In the genomic region with DNA sequence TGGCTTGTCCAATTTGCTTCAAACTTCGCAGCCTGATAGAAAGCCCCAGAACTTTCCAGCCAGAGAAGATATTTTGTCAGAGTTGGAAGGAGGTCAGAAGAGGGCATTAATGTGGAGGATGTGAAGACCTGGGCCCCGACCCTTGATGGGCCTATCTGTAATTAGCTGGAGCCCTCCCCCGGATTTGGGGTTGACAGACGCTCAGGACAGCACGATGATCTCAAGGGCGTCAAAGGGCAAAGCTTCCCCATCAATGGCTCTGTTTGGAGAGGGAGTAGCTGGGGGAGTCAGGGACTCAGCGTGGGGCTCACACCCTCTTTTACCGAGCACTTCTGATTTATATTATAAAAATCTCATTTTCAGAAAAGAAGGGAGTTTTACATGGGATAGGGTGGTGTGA, we compare ENCODE assay signal across 21 cellular contexts.
"Had no signal": no experiment of that assay in that cellular context is flagged by ENCODE, and none has a peak within 500 bp of the region (broad histone marks: within the 10 kb centered on the region; RNA-seq: fewer than 3 reads in every experiment).

No MANE protein-coding gene starts in this region.

- H3K36me3 Mint-ChIP-seq: activated CD4-positive, alpha-beta memory T cell treated with anti-CD3 and anti-CD28 coated beads for 36 hours; activated naive CD4-positive, alpha-beta T cell treated with anti-CD3 and anti-CD28 coated beads, Interleukin-2, amount 10 ng/mL, durations not matched to agents 7 days and 5 days; type B pancreatic cell had no signal

- H3K27me3 ChIP-seq: vagina had no signal

- H3K4me1 ChIP-seq: spleen, vagina had no signal

- H3K27me3 Mint-ChIP-seq: activated CD4-positive, alpha-beta memory T cell treated with anti-CD3 and anti-CD28 coated beads for 36 hours had no signal

- H3K4me3 ChIP-seq: spleen, thoracic aorta, vagina had no signal

- H3K9me3 Mint-ChIP-seq: activated CD4-positive, alpha-beta memory T cell treated with anti-CD3 and anti-CD28 coated beads for 36 hours; neural crest cell had no signal

- DNase-seq: activated CD4-positive, alpha-beta memory T cell treated with anti-CD3 and anti-CD28 coated beads for 36 hours; activated CD4-positive, alpha-beta T cell treated with anti-CD3 and anti-CD28 coated beads for 48 hours; activated CD4-positive, CD25-positive, alpha-beta regulatory T cell; activated effector memory CD4-positive, alpha-beta T cell treated with anti-CD3 and anti-CD28 coated beads, Interleukin-2, amount 50 U/mL, for 16 hours; activated naive CD4-positive, alpha-beta T cell treated with anti-CD3 and anti-CD28 coated beads, Interleukin-2, amount 10 ng/mL, durations not matched to agents 7 days and 5 days; amygdala; cerebellar nuclear complex; foreskin fibroblast; left cardiac atrium; mesenchymal stem cell; naive B cell; stimulated activated CD4-positive, alpha-beta T cell treated with anti-CD3 and anti-CD28 coated beads, Interleukin-4, amount 100 ng/mL, for 1 hour; stimulated activated naive CD4-positive, alpha-beta T cell treated with Interleukin-2 at 50 U/mL for 16 hours; T1000 had no signal

- H3K36me3 ChIP-seq: spleen, thoracic aorta, vagina had no signal

- H3K9me3 ChIP-seq: thoracic aorta, vagina had no signal

- H3K4me3 Mint-ChIP-seq: activated CD4-positive, alpha-beta memory T cell treated with anti-CD3 and anti-CD28 coated beads for 36 hours; activated naive CD4-positive, alpha-beta T cell treated with anti-CD3 and anti-CD28 coated beads, Interleukin-2, amount 10 ng/mL, durations not matched to agents 7 days and 5 days; naive B cell; neural crest cell; T-helper 1 cell treated with Interleukin-12 subunit alpha and Interleukin-12 subunit beta and Interleukin-4 antibody, amounts not matched to agents 30 μg/mL and 1 μg/mL, for 36 hours; type B pancreatic cell had no signal

- H3K27ac ChIP-seq: spleen, thoracic aorta, vagina had no signal

- H3K4me1 Mint-ChIP-seq: activated naive CD4-positive, alpha-beta T cell treated with anti-CD3 and anti-CD28 coated beads, Interleukin-2, amount 10 ng/mL, durations not matched to agents 7 days and 5 days; naive B cell had no signal

- H3K27ac Mint-ChIP-seq: activated CD4-positive, alpha-beta memory T cell treated with anti-CD3 and anti-CD28 coated beads for 36 hours; activated naive CD4-positive, alpha-beta T cell treated with anti-CD3 and anti-CD28 coated beads, Interleukin-2, amount 10 ng/mL, durations not matched to agents 7 days and 5 days; naive B cell; progenitor cell of endocrine pancreas; T-helper 1 cell treated with Interleukin-12 subunit alpha and Interleukin-12 subunit beta and Interleukin-4 antibody, amounts not matched to agents 30 μg/mL and 1 μg/mL, for 36 hours; type B pancreatic cell had no signal

- ATAC-seq: left cardiac atrium had no signal
